ENCODE assay signal across 8 cellular contexts in the genomic region with DNA sequence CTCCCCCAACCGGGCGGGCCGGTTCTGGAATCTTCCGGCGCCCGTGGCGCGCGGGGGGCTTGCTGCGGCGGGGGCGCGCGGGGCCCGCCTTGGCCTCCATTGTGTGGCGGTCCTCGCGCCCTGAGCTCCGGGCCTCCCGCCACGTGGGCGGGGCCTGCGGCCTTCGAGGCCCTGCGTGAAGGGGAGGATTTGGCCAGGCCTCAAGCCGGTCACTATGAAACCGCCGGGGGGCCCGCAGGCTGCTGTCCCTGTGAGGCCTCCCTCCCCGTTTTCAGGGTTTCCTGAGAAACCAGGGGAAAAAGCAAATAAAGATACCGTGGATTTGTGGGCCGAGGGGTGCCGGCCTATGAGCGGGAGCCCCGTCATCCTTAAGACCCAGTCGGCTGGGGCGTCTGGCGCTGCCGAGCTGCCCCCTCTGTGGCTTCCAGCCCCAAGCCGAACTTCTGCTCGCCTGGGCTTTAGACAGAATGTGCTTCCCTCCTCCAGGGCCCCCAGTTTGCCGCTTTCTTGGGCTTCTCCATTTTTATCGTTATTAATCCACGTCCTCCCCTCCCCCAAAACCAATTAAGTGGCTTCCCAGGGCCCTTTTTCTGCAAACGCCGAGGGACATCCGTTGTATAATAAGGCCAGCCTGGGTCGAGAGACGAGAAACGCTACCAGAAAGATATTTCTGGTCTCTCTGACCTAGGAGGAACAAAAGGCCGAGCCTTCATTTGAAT. TPM values are rescaled to one million over a fixed set of nuclear protein-coding genes. Genes with fewer than 3 reads are reported as not detected.
DNase-seq lines count a peak whose midpoint lies in the region; ATAC-seq and TF ChIP-seq lines count a peak whose summit lies in the region.

No MANE protein-coding gene starts in this region.

- no peaks in the 10 kb centered on the region for H3K27me3 ChIP-seq in SU-DHL-6 (ENCODE audit: low read length)
- no peaks in the 10 kb centered on the region for H3K27me3 ChIP-seq in skeletal muscle satellite cell (ENCODE audit: control insufficient read depth, insufficient read depth, low read length)

- ATAC-seq in GM19324 (IDR thresholded peaks at IDR 0.05; ENCODE audit: low FRiP score, unreplicated experiment) (peak; percentile 25), HG03521 (IDR thresholded peaks at IDR 0.05; ENCODE audit: unreplicated experiment) (peak; percentile 19), GM18519 (IDR thresholded peaks at IDR 0.05; ENCODE audit: low FRiP score, unreplicated experiment) (no peak)

- no peaks in the 10 kb centered on the region for H3F3A ChIP-seq in SU-DHL-6 (ENCODE audit: insufficient read depth)

- no peaks in the 10 kb centered on the region for H3K9me3 Mint-ChIP-seq in MCF 10A (ENCODE audit: unreplicated experiment)

- H3K9me3 ChIP-seq in SU-DHL-6 (ENCODE audit: insufficient read depth, low read length) (no peaks in the 10 kb centered on the region), iPS-18c (ENCODE audit: control insufficient read depth, insufficient read depth, low read length) (no peaks in the 10 kb centered on the region), skeletal muscle satellite cell (replicated peaks; ENCODE audit: low read length) (no peaks in the 10 kb centered on the region)

- H3K4me3 ChIP-seq in SU-DHL-6 (ENCODE audit: insufficient read depth, low read length, poor library complexity, severe bottlenecking) (peak overlapping the region; percentile 92), iPS-18c (ENCODE audit: insufficient read depth, low read depth, low read length) (peak overlapping the region; percentile 99), skeletal muscle satellite cell (ENCODE audit: low read length) (peak overlapping the region; percentile 81)

- peaks cover 36% of the 10 kb centered on the region; the same call in 1 of the 2 replicates for H3K36me3 ChIP-seq in SU-DHL-6 (ENCODE audit: low read length)
- H3K36me3 ChIP-seq in skeletal muscle satellite cell (ENCODE audit: insufficient read depth, low read length) = peaks cover 49% of the 10 kb centered on the region

- H3K4me1 ChIP-seq in skeletal muscle satellite cell (ENCODE audit: control insufficient read depth, insufficient read depth, low read length) = peaks cover 39% of the 10 kb centered on the region

- H3K4me2 ChIP-seq in SU-DHL-6 (ENCODE audit: low read depth, low read length, poor library complexity, severe bottlenecking) = peak overlapping the region; percentile 95
- H3K4me2 ChIP-seq in skeletal muscle satellite cell (ENCODE audit: low read length) = peak overlapping the region; percentile 90

- POLR2A ChIA-PET in MCF 10A (lab: Yijun Ruan, JAX) = interaction anchor here (0.5 to 1.4 kb wide), 6 partner anchors 8 to 1349 kb away, joined by 3 to 7 read pairs (median 4); a partner anchor contains a TSS

- no peaks in the 10 kb centered on the region for H3K27me3 Mint-ChIP-seq in MCF 10A (ENCODE audit: insufficient read depth, unreplicated experiment)

- peak overlapping the region; percentile 98 for H3K9ac ChIP-seq in SU-DHL-6 (ENCODE audit: low read length)
- H3K9ac ChIP-seq in skeletal muscle satellite cell (ENCODE audit: low read depth, low read length) = peak overlapping the region; percentile 98

- CTCF ChIA-PET in MCF 10A (lab: Yijun Ruan, JAX) = interaction anchor here (0.9 kb wide), 1 partner anchor 15 kb away, joined by 3 read pairs; no protein-coding TSS in a partner anchor

- peaks cover 60% of the 10 kb centered on the region for H3K36me3 Mint-ChIP-seq in MCF 10A (ENCODE audit: insufficient read depth, unreplicated experiment)

- peaks cover 41% of the 10 kb centered on the region for H4K20me1 ChIP-seq in SU-DHL-6 (ENCODE audit: low read depth, low read length)

- H3K27ac Mint-ChIP-seq in MCF 10A (ENCODE audit: low read depth, unreplicated experiment) = peak overlapping the region; percentile 99

- peaks cover 39% of the 10 kb centered on the region for H3K4me1 Mint-ChIP-seq in MCF 10A (ENCODE audit: insufficient read depth, unreplicated experiment)

- TF ChIP-seq CTCF in SU-DHL-6 (IDR thresholded peaks at IDR 0.05; ENCODE audit: insufficient read depth, low read length, poor library complexity, severe bottlenecking) (no peak), MCF 10A (IDR thresholded peaks at IDR 0.05; ENCODE audit: unreplicated experiment) (no peak)

- no TSS peak for BruUV-seq in MCF 10A (replicated peaks; lab: Mats Ljungman, UMichigan)

- intact Hi-C loops in MCF 10A (cut with micrococcal nuclease) = no loop called here

- peak overlapping the region; percentile 81 for H3K27ac ChIP-seq in SU-DHL-6 (ENCODE audit: low read depth, low read length)

- H3K4me3 Mint-ChIP-seq in MCF 10A (ENCODE audit: unreplicated experiment) = peak overlapping the region; percentile 88

- no peaks in the 10 kb centered on the region for H3K9me2 ChIP-seq in SU-DHL-6 (replicated peaks; ENCODE audit: insufficient read depth, low read length)

- DNase-seq in AG20443 (ENCODE audit: low spot score) = peak; percentile 84
- peak; percentile 48 for DNase-seq in MCF 10A (ENCODE audit: unreplicated experiment)

- H3K79me2 ChIP-seq in SU-DHL-6 (ENCODE audit: insufficient read depth, low read length) = peaks cover 69% of the 10 kb centered on the region

- H2AFZ ChIP-seq in SU-DHL-6 (ENCODE audit: low read depth, low read length, severe bottlenecking) = peak overlapping the region; percentile 47

RNA-seq across cellular contexts. Expression of a gene that starts 0.6 kb away (rescaled TPM):
- total RNA-seq in MCF 10A (2022) = 403 and 486 TPM in 2 replicates
- 113 and 138 TPM in 2 replicates for total RNA-seq in skeletal muscle satellite cell (2012; rRNA removed)

RNA-seq across cellular contexts. Expression of a gene that starts 0.9 kb away (rescaled TPM):
- total RNA-seq in MCF 10A (2022) = 32.5 and 48.0 TPM in 2 replicates
- 24.2 and 24.3 TPM in 2 replicates for total RNA-seq in skeletal muscle satellite cell (2012; rRNA removed)

RNA-seq across cellular contexts. Expression of a gene that starts 37.8 kb away (rescaled TPM):
- total RNA-seq in MCF 10A (2022) = 15.3 and 17.2 TPM in 2 replicates
- total RNA-seq in skeletal muscle satellite cell (2012; rRNA removed) = 15.7 and 17.9 TPM in 2 replicates

RNA-seq across cellular contexts. Expression of a gene that starts 46.8 kb away (rescaled TPM):
- total RNA-seq in MCF 10A (2022) = 0.52 and 0.82 TPM in 2 replicates
- under 0.01 TPM in 1 of 2 replicates, not detected in the other for total RNA-seq in skeletal muscle satellite cell (2012; rRNA removed)
